In genomic region chr1:224182866-224183590, GRCh38 we compare ENCODE assay signal across 8 cellular contexts. TPM values are rescaled to one million over a fixed set of nuclear protein-coding genes. Genes with fewer than 3 reads are reported as not detected.
DNase-seq lines count a peak whose midpoint lies in the region; ATAC-seq and TF ChIP-seq lines count a peak whose summit lies in the region.

Gene DEGS1, plus strand, starts transcription at chr1:224183240. Its CDS starts 97 bp downstream, at chr1:224183337.

- TF ChIP-seq POLR2A in GM19193 (IDR thresholded peaks at IDR 0.05; ENCODE audit: extremely low read depth, insufficient read depth, insufficient read length): peak; percentile 76

- H3K4me3 ChIP-seq in BE2C (ENCODE audit: low read depth, low read length): peak within 1 kb of the TSS; percentile 95

- H3K36me3 ChIP-seq in BE2C: peaks cover 6% of the 10 kb centered on the region; the same call in 1 of the 2 replicates

- H3K27ac ChIP-seq in cingulate gyrus (ENCODE audit: low read depth, low read length): peak within 1 kb of the TSS; percentile 85

- DNase-seq in BE2C (peak; percentile 90), NCI-H460 (ENCODE audit: extremely low read depth, low read depth) (peak; percentile 79), left kidney (ENCODE audit: low read depth, low spot score) (peak; percentile 96)
- DNase-seq in activated CD4-positive, alpha-beta T cell treated with anti-CD3 and anti-CD28 coated beads for 4 hours: peak; percentile 77 to 85
- peak; percentile 78 to 82 for DNase-seq in stimulated activated CD4-positive, alpha-beta T cell treated with anti-CD3 and anti-CD28 coated beads, Interleukin-2, amount 100 ng/mL, for 24 hours

- peaks cover 2% of the 10 kb centered on the region; the same call in 1 of the 2 replicates for H3K4me1 ChIP-seq in BE2C

- peak; percentile 42 for ATAC-seq in HG03378 (IDR thresholded peaks at IDR 0.05; ENCODE audit: unreplicated experiment)

- TF ChIP-seq CTCF in BE2C (IDR thresholded peaks at IDR 0.05; ENCODE audit: low read depth, low read length): no peak

- H3K27me3 ChIP-seq in BE2C: no peaks in the 10 kb centered on the region

- H3K9me3 ChIP-seq in BE2C: no peaks in the 10 kb centered on the region

RNA-seq across cellular contexts. Expression of gene DEGS1, which starts in this region (rescaled TPM):
- polyA plus RNA-seq in BE2C (2012; ENCODE audit: insufficient read depth, insufficient read length, low read depth): 64.6 TPM
- total RNA-seq in NCI-H460 (2014; rRNA removed; shearing (Covaris generic)): 69.4 and 83.6 TPM in 2 replicates
- polyA plus RNA-seq in NCI-H460 (2014; cell fraction: nucleus; rRNA removed): 52.7 and 79.0 TPM in 2 replicates

Comparison
In these comparisons a context has a peak if more than half of its experiments do, and no peak if none do; other contexts are left out.
1. Peak in every context shown above with its lines: DNase-seq, ATAC-seq, H3K4me3 ChIP-seq and H3K27ac ChIP-seq.